In the genomic region with DNA sequence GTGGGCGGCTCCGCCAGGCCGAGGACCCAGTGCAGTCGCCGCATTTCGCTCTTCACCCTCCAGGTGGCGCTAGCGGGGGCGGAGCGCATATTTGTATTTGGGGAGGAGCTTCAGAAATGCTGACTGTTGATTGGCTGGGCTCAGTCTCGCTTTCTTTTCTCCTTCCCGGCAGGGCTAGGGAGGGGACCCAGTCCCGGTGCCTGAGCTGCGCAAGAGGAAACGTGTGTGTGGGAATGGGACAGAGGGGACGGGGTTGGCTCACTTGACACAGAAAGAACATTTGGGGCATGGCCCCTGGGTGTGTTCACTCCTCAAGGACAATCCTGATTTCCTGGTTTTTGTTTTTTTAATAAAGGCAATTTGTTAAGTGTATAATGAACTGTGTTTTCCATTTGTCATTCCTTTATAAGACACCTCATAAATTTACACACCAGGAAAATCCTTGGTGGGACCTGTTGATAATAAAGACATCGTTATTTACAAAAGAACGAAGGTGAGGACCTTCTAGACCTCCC, we compare ENCODE assay signal across 8 cellular contexts. TPM values are rescaled to one million over a fixed set of nuclear protein-coding genes. Genes with fewer than 3 reads are reported as not detected.
A peak's percentile ranks its signal among the peaks of the same experiment; 100 is the strongest.
DNase-seq lines count a peak whose midpoint lies in the region; ATAC-seq, FAIRE-seq and TF ChIP-seq lines count a peak whose summit lies in the region.

No MANE protein-coding gene starts in this region.

- peak; percentile 91 for ATAC-seq in HG02798 (IDR thresholded peaks at IDR 0.05; ENCODE audit: poor library complexity, unreplicated experiment)
- ATAC-seq in T-cell (replicated peaks in 1 of 4), result peak; percentile 95 to 97 (median 96)
- peak; percentile 98 to 100 (median 98) for ATAC-seq in psoas muscle

- CTCF ChIA-PET in T-cell (lab: Charles Lee), result interaction anchor here (0.6 to 2.5 kb wide), 37 partner anchors 8 to 1689 kb away, joined by 3 to 55 read pairs (median 4); partner anchors contain the start of genes AGBL5 (in 1 of the 2), CENPO (in 1 of the 2), DNMT3A (in 1 of the 2) and EFR3B (in 1 of the 2)

- peaks cover 13% of the 10 kb centered on the region for H3K4me1 ChIP-seq in left ventricle myocardium inferior
- peaks cover 5% of the 10 kb centered on the region for H3K4me1 ChIP-seq in psoas muscle

- peak overlapping the region; percentile 95 to 96 for H3K27ac Mint-ChIP-seq in T-cell

- H3K36me3 Mint-ChIP-seq in T-cell, result no peaks in the 10 kb centered on the region

- no peaks in the 10 kb centered on the region for H3K9me3 ChIP-seq in left ventricle myocardium inferior (replicated peaks)
- no peaks in the 10 kb centered on the region for H3K9me3 ChIP-seq in psoas muscle

- intact Hi-C loops in left ventricle myocardium inferior (cut with micrococcal nuclease), result no loop called here
- intact Hi-C loops in psoas muscle (cut with DNase I), result loop anchor here in 1 of 2 donors (5.0 kb wide), 1 partner anchor 160 kb away; no protein-coding TSS in a partner anchor

- peaks cover 15 to 26% (median 25%) of the 10 kb centered on the region in 3 donors for H3K4me1 Mint-ChIP-seq in T-cell

- H3K27me3 Mint-ChIP-seq in T-cell, result no peaks in the 10 kb centered on the region

- peak overlapping the region; percentile 57 for H3K4me3 ChIP-seq in left ventricle myocardium inferior
- peak overlapping the region; percentile 55 for H3K4me3 ChIP-seq in psoas muscle

- FAIRE-seq in urothelium cell line (lab: Jason Lieb, UNC), result peak; percentile 80

- H3K4me3 Mint-ChIP-seq in T-cell, result peak overlapping the region; percentile 85 to 92 (median 88)

- H3K27ac ChIP-seq in left ventricle myocardium inferior (replicated peaks) (peak overlapping the region; percentile 76), psoas muscle (peak overlapping the region; percentile 61)

- H3K36me3 ChIP-seq in left ventricle myocardium inferior (no peaks in the 10 kb centered on the region), psoas muscle (ENCODE audit: insufficient read depth in 1 of 2, low read depth in 1 of 2) (no peaks in the 10 kb centered on the region)

- H3K27me3 ChIP-seq in left ventricle myocardium inferior (ENCODE audit: low read depth) (peaks cover 4% of the 10 kb centered on the region), psoas muscle (ENCODE audit: insufficient read depth in 3 of 3, low read length in 2 of 3) (no peaks in the 10 kb centered on the region)

- H3K9me3 Mint-ChIP-seq in T-cell, result no peaks in the 10 kb centered on the region

- POLR2A ChIA-PET in T-cell (lab: Charles Lee), result interaction anchor here (0.6 to 0.9 kb wide), 4 partner anchors 38 to 1907 kb away, joined by 3 to 6 read pairs (median 4); no protein-coding TSS in a partner anchor

- TF ChIP-seq CTCF in GM13976 (IDR thresholded peaks at IDR 0.05; ENCODE audit: borderline replicate concordance, control extremely low read depth, extremely low read depth, insufficient read depth, missing control alignments) (peak; percentile 95), left ventricle myocardium inferior (IDR thresholded peaks at IDR 0.05; ENCODE audit: borderline replicate concordance) (peak; percentile 99), psoas muscle (IDR thresholded peaks at IDR 0.05) (peak; percentile 95)

- DNase-seq in GM13976 (ENCODE audit: low spot score) (peak; percentile 95), NCI-H1436 (lab: John Stamatoyannopoulos, UW) (peak; percentile 90), T-cell (peak; percentile 78 to 98 (median 90)), amniotic epithelial cell (ENCODE audit: low read depth) (peak; percentile 80), left ventricle myocardium inferior (peak; percentile 89), psoas muscle (peak; percentile 88 to 94), urothelium cell line (ENCODE audit: low spot score) (peak; percentile 95)

- 4 to 5% (median 4%) methylated on average over 18 of the region's 18 CpGs for WGBS in psoas muscle, 3 donors

- in situ Hi-C loops in GM13976 (cut with MboI; ENCODE audit: low sequenced_read_pairs, unreplicated experiment), result no loop called here

RNA-seq across cellular contexts. Expression of gene DNMT3A, which starts 20.4 kb away (rescaled TPM):
- total RNA-seq in T-cell (100 to 1,000 TPM in 1 of 5 donors, 10 to 100 TPM in 4; 78.7 to 125 (median 93.2) TPM), left ventricle myocardium inferior (16.5 TPM), psoas muscle (10 to 100 TPM; 20.6 to 26.2 (median 21.7) TPM)
- polyA plus RNA-seq in psoas muscle, result 1 to 10 TPM; 7.1 to 9.9 (median 8.4) TPM

Comparison
In these comparisons a context has a peak if more than half of its experiments do, and no peak if none do; other contexts are left out.
1. Peak in every context shown above with its lines: DNase-seq, ATAC-seq, H3K4me3 ChIP-seq and H3K27ac ChIP-seq.